Comparison of ENCODE assay signal across 2 cellular contexts in the genomic region with DNA sequence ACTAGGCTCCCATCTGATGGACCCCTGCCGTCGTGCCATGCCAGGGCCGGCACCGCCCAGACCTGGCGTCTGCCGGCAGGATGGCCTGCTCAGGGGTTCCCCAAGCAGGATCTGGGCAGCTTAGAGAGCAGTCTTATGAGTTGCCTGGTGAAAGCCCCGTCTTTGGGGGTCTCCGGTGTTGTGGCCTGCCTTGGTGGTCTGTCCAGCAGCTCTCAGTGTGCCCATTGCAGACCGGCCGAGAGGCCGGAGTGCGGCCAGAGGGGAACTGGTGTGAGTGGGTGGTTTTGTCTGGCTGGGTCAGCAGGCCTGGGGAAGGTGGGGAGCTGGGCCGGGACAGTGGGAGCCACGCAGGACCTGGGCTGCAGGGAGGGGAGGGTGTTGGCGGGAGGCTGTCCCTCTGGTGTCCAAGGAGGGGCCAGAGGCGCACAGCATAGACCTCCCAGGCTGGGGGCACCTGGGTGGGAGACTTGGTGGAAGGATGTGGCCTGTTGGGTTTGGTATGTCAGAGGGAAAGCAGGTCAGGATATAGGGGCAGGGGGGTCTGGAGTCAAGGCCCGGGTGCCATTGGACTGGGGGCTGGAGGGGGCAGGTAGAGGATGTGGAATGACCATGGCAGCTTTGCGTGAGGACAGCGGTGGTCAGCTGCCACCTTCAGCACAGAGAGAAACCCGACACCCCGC.
A peak's percentile ranks its signal among the peaks of the same experiment; 100 is the strongest.
TF ChIP-seq lines count a peak whose summit lies in the region.

No MANE protein-coding gene starts in this region.

TF ChIP-seq in HEK293, 187 proteins besides CTCF, POLR2A, EP300 and RAD21 (continued from another document):
- TF ChIP-seq, protein P1, sequence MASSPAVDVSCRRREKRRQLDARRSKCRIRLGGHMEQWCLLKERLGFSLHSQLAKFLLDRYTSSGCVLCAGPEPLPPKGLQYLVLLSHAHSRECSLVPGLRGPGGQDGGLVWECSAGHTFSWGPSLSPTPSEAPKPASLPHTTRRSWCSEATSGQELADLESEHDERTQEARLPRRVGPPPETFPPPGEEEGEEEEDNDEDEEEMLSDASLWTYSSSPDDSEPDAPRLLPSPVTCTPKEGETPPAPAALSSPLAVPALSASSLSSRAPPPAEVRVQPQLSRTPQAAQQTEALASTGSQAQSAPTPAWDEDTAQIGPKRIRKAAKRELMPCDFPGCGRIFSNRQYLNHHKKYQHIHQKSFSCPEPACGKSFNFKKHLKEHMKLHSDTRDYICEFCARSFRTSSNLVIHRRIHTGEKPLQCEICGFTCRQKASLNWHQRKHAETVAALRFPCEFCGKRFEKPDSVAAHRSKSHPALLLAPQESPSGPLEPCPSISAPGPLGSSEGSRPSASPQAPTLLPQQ (tag by site-specific recombination; IDR thresholded peaks at IDR 0.05): no peak
- no peak for TF ChIP-seq ZNF274 (IDR thresholded peaks at IDR 0.05; ENCODE audit: low read length)
- TF ChIP-seq ZNF274 (tag by site-specific recombination; IDR thresholded peaks at IDR 0.05; ENCODE audit: borderline replicate concordance): no peak
- TF ChIP-seq PRDM1 (tag by site-specific recombination; IDR thresholded peaks at IDR 0.05): no peak
- TF ChIP-seq ZNF341 (tag by site-specific recombination; IDR thresholded peaks at IDR 0.05; ENCODE audit: low read depth): peak; percentile 46; the same call in 1 of the 2 replicates
- no peak for TF ChIP-seq ZNF791 (tag by site-specific recombination; IDR thresholded peaks at IDR 0.05)
- TF ChIP-seq SP7 (tag by site-specific recombination; IDR thresholded peaks at IDR 0.05): no peak
- no peak for TF ChIP-seq HOXC10 (CRISPR knock-in tag; IDR thresholded peaks at IDR 0.05)
- no peak for TF ChIP-seq ZSCAN16 (tag by site-specific recombination; IDR thresholded peaks at IDR 0.05)
- TF ChIP-seq, protein P2, sequence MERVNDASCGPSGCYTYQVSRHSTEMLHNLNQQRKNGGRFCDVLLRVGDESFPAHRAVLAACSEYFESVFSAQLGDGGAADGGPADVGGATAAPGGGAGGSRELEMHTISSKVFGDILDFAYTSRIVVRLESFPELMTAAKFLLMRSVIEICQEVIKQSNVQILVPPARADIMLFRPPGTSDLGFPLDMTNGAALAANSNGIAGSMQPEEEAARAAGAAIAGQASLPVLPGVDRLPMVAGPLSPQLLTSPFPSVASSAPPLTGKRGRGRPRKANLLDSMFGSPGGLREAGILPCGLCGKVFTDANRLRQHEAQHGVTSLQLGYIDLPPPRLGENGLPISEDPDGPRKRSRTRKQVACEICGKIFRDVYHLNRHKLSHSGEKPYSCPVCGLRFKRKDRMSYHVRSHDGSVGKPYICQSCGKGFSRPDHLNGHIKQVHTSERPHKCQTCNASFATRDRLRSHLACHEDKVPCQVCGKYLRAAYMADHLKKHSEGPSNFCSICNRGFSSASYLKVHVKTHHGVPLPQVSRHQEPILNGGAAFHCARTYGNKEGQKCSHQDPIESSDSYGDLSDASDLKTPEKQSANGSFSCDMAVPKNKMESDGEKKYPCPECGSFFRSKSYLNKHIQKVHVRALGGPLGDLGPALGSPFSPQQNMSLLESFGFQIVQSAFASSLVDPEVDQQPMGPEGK (tag by site-specific recombination; IDR thresholded peaks at IDR 0.05): peak; percentile 62
- no peak for TF ChIP-seq ZNF571 (tag by site-specific recombination; IDR thresholded peaks at IDR 0.05)
- TF ChIP-seq, protein P3, sequence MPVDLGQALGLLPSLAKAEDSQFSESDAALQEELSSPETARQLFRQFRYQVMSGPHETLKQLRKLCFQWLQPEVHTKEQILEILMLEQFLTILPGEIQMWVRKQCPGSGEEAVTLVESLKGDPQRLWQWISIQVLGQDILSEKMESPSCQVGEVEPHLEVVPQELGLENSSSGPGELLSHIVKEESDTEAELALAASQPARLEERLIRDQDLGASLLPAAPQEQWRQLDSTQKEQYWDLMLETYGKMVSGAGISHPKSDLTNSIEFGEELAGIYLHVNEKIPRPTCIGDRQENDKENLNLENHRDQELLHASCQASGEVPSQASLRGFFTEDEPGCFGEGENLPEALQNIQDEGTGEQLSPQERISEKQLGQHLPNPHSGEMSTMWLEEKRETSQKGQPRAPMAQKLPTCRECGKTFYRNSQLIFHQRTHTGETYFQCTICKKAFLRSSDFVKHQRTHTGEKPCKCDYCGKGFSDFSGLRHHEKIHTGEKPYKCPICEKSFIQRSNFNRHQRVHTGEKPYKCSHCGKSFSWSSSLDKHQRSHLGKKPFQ (tag by site-specific recombination; IDR thresholded peaks at IDR 0.05): no peak

TF ChIP-seq in K562, 482 proteins besides CTCF, POLR2A, EP300 and RAD21 (continued from another document):
- no peak for TF ChIP-seq BMI1 (IDR thresholded peaks at IDR 0.05; ENCODE audit: low read length)
- TF ChIP-seq NFE2L1 (tag; IDR thresholded peaks at IDR 0.05; ENCODE audit: borderline replicate concordance, low read depth): no peak
- no peak for TF ChIP-seq ZNF134 (CRISPR knock-in tag; conservative IDR thresholded peaks at IDR 0.05)
TF ChIP-seq in K562: peak in this region for 0.
